In the genomic region with DNA sequence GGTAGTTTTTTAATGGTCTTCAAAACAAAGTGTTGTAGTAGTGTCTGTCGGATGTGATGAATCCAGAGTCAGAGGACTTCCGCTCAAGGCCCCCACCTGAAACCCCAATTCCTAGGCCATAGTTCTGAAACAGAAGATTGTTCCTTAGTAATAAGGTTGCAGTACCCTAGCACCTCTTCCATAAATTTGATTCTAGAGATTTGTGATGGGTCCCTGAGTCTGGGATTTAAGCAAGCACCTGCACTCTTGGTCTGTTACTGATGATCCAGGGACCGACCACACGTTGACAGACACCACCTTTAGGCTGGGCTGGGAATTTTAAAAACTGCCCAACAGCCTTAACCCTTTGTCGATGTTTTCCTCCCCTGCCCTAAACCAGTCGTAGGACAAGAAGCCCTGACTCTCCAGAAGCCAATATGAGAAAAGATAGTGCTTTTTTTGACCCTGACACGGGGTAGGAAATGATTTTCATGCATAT, we compare ENCODE assay signal across 1 cellular context.
TF ChIP-seq lines count a peak whose summit lies in the region.

No MANE protein-coding gene starts in this region.

TF ChIP-seq in HepG2, 621 proteins besides CTCF, POLR2A, EP300 and RAD21 (continued from another document and continues in another):
- TF ChIP-seq, protein P1, sequence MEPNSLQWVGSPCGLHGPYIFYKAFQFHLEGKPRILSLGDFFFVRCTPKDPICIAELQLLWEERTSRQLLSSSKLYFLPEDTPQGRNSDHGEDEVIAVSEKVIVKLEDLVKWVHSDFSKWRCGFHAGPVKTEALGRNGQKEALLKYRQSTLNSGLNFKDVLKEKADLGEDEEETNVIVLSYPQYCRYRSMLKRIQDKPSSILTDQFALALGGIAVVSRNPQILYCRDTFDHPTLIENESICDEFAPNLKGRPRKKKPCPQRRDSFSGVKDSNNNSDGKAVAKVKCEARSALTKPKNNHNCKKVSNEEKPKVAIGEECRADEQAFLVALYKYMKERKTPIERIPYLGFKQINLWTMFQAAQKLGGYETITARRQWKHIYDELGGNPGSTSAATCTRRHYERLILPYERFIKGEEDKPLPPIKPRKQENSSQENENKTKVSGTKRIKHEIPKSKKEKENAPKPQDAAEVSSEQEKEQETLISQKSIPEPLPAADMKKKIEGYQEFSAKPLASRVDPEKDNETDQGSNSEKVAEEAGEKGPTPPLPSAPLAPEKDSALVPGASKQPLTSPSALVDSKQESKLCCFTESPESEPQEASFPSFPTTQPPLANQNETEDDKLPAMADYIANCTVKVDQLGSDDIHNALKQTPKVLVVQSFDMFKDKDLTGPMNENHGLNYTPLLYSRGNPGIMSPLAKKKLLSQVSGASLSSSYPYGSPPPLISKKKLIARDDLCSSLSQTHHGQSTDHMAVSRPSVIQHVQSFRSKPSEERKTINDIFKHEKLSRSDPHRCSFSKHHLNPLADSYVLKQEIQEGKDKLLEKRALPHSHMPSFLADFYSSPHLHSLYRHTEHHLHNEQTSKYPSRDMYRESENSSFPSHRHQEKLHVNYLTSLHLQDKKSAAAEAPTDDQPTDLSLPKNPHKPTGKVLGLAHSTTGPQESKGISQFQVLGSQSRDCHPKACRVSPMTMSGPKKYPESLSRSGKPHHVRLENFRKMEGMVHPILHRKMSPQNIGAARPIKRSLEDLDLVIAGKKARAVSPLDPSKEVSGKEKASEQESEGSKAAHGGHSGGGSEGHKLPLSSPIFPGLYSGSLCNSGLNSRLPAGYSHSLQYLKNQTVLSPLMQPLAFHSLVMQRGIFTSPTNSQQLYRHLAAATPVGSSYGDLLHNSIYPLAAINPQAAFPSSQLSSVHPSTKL (CRISPR knock-in tag; IDR thresholded peaks at IDR 0.05), result peak; percentile 7; the same call in 1 of the 2 replicates
- TF ChIP-seq GPN1 (CRISPR knock-in tag; IDR thresholded peaks at IDR 0.05; ENCODE audit: borderline replicate concordance) (no peak), ZFX (CRISPR knock-in tag; IDR thresholded peaks at IDR 0.05; ENCODE audit: low read depth) (peak; percentile 58; the same call in 1 of the 2 replicates), NONO (IDR thresholded peaks at IDR 0.05) (no peak), NONO (CRISPR knock-in tag; conservative IDR thresholded peaks at IDR 0.05) (no peak), SMAD1 (CRISPR knock-in tag; IDR thresholded peaks at IDR 0.05; ENCODE audit: borderline replicate concordance, low read depth) (no peak), ZFP82 (CRISPR knock-in tag; IDR thresholded peaks at IDR 0.05; ENCODE audit: borderline replicate concordance) (no peak), GABPB1 (CRISPR knock-in tag; IDR thresholded peaks at IDR 0.05) (0 out of 2 replicates have a peak, but pooled peaks have one; percentile 24), CEBPG (CRISPR knock-in tag; IDR thresholded peaks at IDR 0.05) (no peak), SAFB2 (CRISPR knock-in tag; IDR thresholded peaks at IDR 0.05; ENCODE audit: borderline replicate concordance, low read depth) (no peak), ATF7-NPFF (CRISPR knock-in tag; IDR thresholded peaks at IDR 0.05; ENCODE audit: low read depth) (no peak), ZSCAN31 (CRISPR knock-in tag; IDR thresholded peaks at IDR 0.05; ENCODE audit: low read depth) (no peak), GABPA (IDR thresholded peaks at IDR 0.05; ENCODE audit: low read depth, low read length) (peak; percentile 22; the same call in 1 of the 2 replicates), GABPA (CRISPR knock-in tag; IDR thresholded peaks at IDR 0.05; ENCODE audit: low read depth) (peak; percentile 80), NR2F2 (IDR thresholded peaks at IDR 0.05; ENCODE audit: borderline replicate concordance, low read depth) (no peak), FOXA3 (CRISPR knock-in tag; IDR thresholded peaks at IDR 0.05) (0 out of 2 replicates have a peak, but pooled peaks have one; percentile 9), REL (CRISPR knock-in tag; conservative IDR thresholded peaks at IDR 0.05) (no peak), MTA1 (CRISPR knock-in tag; IDR thresholded peaks at IDR 0.05; ENCODE audit: borderline replicate concordance) (no peak), ZNF333 (CRISPR knock-in tag; IDR thresholded peaks at IDR 0.05; ENCODE audit: borderline replicate concordance) (no peak), ZFP90 (CRISPR knock-in tag; IDR thresholded peaks at IDR 0.05; ENCODE audit: borderline replicate concordance) (no peak), ZBTB7A (CRISPR knock-in tag; IDR thresholded peaks at IDR 0.05) (no peak), HOXA3 (CRISPR knock-in tag; IDR thresholded peaks at IDR 0.05) (peak; percentile 31; the same call in 1 of the 2 replicates)
- TF ChIP-seq, protein P2, sequence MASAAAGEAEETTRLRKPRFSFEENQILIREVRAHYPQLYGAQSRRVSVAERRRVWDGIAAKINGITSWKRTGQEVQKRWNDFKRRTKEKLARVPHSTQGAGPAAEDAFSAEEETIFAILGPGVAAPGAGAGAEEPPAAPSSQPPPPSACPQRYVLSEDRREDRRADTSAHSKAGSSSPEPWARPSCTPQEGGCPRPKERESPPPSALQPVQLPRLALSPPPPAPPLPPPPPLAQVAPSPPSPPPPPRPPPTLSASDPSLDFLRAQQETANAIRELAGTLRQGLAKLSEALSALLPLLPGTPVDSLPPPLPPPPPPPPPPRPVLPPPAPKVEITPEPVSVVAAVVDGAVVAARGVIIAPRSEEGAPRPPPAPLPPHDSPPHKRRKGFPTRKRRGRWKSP (CRISPR knock-in tag; IDR thresholded peaks at IDR 0.05), result 0 out of 2 replicates have a peak, but pooled peaks have one; percentile 45
- TF ChIP-seq, protein P3, sequence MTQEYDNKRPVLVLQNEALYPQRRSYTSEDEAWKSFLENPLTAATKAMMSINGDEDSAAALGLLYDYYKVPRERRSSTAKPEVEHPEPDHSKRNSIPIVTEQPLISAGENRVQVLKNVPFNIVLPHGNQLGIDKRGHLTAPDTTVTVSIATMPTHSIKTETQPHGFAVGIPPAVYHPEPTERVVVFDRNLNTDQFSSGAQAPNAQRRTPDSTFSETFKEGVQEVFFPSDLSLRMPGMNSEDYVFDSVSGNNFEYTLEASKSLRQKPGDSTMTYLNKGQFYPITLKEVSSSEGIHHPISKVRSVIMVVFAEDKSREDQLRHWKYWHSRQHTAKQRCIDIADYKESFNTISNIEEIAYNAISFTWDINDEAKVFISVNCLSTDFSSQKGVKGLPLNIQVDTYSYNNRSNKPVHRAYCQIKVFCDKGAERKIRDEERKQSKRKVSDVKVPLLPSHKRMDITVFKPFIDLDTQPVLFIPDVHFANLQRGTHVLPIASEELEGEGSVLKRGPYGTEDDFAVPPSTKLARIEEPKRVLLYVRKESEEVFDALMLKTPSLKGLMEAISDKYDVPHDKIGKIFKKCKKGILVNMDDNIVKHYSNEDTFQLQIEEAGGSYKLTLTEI (CRISPR knock-in tag; conservative IDR thresholded peaks at IDR 0.05), result no peak
- TF ChIP-seq, protein P4, sequence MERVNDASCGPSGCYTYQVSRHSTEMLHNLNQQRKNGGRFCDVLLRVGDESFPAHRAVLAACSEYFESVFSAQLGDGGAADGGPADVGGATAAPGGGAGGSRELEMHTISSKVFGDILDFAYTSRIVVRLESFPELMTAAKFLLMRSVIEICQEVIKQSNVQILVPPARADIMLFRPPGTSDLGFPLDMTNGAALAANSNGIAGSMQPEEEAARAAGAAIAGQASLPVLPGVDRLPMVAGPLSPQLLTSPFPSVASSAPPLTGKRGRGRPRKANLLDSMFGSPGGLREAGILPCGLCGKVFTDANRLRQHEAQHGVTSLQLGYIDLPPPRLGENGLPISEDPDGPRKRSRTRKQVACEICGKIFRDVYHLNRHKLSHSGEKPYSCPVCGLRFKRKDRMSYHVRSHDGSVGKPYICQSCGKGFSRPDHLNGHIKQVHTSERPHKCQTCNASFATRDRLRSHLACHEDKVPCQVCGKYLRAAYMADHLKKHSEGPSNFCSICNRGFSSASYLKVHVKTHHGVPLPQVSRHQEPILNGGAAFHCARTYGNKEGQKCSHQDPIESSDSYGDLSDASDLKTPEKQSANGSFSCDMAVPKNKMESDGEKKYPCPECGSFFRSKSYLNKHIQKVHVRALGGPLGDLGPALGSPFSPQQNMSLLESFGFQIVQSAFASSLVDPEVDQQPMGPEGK (CRISPR knock-in tag; IDR thresholded peaks at IDR 0.05), result peak; percentile 63; the same call in 1 of the 2 replicates
- TF ChIP-seq, protein P5, sequence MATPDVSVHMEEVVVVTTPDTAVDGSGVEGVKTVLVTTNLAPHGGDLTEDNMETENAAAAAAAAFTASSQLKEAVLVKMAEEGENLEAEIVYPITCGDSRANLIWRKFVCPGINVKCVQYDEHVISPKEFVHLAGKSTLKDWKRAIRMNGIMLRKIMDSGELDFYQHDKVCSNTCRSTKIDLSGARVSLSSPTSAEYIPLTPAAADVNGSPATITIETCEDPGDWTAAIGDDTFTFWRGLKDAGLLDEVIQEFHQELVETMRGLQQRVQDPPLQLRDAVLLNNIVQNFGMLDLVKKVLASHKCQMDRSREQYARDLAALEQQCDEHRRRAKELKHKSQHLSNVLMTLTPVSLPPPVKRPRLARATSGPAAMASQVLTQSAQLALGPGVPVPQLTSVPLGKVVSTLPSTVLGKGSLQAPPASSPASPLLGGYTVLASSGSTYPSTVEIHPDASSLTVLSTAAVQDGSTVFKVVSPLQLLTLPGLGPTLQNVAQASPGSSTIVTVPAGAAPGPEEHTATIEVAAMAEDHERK (CRISPR knock-in tag; IDR thresholded peaks at IDR 0.05; ENCODE audit: low read depth), result no peak
- TF ChIP-seq, protein P6, sequence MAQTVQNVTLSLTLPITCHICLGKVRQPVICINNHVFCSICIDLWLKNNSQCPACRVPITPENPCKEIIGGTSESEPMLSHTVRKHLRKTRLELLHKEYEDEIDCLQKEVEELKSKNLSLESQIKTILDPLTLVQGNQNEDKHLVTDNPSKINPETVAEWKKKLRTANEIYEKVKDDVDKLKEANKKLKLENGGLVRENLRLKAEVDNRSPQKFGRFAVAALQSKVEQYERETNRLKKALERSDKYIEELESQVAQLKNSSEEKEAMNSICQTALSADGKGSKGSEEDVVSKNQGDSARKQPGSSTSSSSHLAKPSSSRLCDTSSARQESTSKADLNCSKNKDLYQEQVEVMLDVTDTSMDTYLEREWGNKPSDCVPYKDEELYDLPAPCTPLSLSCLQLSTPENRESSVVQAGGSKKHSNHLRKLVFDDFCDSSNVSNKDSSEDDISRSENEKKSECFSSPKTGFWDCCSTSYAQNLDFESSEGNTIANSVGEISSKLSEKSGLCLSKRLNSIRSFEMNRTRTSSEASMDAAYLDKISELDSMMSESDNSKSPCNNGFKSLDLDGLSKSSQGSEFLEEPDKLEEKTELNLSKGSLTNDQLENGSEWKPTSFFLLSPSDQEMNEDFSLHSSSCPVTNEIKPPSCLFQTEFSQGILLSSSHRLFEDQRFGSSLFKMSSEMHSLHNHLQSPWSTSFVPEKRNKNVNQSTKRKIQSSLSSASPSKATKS (CRISPR knock-in tag; IDR thresholded peaks at IDR 0.05), result no peak
- TF ChIP-seq, protein P7, sequence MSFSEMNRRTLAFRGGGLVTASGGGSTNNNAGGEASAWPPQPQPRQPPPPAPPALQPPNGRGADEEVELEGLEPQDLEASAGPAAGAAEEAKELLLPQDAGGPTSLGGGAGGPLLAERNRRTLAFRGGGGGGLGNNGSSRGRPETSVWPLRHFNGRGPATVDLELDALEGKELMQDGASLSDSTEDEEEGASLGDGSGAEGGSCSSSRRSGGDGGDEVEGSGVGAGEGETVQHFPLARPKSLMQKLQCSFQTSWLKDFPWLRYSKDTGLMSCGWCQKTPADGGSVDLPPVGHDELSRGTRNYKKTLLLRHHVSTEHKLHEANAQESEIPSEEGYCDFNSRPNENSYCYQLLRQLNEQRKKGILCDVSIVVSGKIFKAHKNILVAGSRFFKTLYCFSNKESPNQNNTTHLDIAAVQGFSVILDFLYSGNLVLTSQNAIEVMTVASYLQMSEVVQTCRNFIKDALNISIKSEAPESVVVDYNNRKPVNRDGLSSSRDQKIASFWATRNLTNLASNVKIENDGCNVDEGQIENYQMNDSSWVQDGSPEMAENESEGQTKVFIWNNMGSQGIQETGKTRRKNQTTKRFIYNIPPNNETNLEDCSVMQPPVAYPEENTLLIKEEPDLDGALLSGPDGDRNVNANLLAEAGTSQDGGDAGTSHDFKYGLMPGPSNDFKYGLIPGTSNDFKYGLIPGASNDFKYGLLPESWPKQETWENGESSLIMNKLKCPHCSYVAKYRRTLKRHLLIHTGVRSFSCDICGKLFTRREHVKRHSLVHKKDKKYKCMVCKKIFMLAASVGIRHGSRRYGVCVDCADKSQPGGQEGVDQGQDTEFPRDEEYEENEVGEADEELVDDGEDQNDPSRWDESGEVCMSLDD (CRISPR knock-in tag; IDR thresholded peaks at IDR 0.05; ENCODE audit: borderline replicate concordance), result no peak
- TF ChIP-seq, protein P8, sequence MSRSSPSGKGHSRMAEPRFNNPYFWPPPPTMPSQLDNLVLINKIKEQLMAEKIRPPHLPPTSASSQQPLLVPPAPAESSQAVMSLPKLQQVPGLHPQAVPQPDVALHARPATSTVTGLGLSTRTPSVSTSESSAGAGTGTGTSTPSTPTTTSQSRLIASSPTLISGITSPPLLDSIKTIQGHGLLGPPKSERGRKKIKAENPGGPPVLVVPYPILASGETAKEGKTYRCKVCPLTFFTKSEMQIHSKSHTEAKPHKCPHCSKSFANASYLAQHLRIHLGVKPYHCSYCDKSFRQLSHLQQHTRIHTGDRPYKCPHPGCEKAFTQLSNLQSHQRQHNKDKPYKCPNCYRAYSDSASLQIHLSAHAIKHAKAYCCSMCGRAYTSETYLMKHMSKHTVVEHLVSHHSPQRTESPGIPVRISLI (CRISPR knock-in tag; IDR thresholded peaks at IDR 0.05; ENCODE audit: borderline replicate concordance), result no peak
- TF ChIP-seq, protein P9, sequence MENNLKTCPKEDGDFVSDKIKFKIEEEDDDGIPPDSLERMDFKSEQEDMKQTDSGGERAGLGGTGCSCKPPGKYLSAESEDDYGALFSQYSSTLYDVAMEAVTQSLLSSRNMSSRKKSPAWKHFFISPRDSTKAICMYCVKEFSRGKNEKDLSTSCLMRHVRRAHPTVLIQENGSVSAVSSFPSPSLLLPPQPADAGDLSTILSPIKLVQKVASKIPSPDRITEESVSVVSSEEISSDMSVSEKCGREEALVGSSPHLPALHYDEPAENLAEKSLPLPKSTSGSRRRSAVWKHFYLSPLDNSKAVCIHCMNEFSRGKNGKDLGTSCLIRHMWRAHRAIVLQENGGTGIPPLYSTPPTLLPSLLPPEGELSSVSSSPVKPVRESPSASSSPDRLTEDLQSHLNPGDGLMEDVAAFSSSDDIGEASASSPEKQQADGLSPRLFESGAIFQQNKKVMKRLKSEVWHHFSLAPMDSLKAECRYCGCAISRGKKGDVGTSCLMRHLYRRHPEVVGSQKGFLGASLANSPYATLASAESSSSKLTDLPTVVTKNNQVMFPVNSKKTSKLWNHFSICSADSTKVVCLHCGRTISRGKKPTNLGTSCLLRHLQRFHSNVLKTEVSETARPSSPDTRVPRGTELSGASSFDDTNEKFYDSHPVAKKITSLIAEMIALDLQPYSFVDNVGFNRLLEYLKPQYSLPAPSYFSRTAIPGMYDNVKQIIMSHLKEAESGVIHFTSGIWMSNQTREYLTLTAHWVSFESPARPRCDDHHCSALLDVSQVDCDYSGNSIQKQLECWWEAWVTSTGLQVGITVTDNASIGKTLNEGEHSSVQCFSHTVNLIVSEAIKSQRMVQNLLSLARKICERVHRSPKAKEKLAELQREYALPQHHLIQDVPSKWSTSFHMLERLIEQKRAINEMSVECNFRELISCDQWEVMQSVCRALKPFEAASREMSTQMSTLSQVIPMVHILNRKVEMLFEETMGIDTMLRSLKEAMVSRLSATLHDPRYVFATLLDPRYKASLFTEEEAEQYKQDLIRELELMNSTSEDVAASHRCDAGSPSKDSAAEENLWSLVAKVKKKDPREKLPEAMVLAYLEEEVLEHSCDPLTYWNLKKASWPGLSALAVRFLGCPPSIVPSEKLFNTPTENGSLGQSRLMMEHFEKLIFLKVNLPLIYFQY (CRISPR knock-in tag; IDR thresholded peaks at IDR 0.05; ENCODE audit: borderline replicate concordance), result no peak
